Comparison of ENCODE assay signal across 19 cellular contexts in the genomic region with DNA sequence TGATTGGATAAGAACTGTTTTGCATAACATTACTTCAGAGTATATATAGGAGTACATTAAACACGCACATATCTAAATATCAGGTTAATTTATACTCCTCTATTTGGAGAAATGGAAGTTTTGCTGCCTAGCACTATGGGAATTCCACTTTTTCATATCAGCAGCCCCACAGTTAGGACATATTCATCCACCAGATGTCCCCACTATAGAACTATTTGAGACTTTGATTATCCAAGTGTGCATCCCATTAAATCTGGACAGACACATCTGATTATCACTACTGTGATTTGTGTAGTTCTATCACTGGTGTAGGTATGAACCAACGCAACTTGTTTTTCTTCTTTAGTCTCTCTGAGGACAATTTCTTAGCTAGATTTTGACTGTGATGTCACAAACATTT.
DNase-seq lines count a peak whose midpoint lies in the region; ATAC-seq, FAIRE-seq and TF ChIP-seq lines count a peak whose summit lies in the region.
"Had no signal": no experiment of that assay in that cellular context is flagged by ENCODE, and none has a peak within 500 bp of the region (broad histone marks: within the 10 kb centered on the region; RNA-seq: fewer than 3 reads in every experiment).

No MANE protein-coding gene starts in this region.

- CTCF ChIA-PET in activated CD8-positive, alpha-beta T cell treated with anti-CD3 and anti-CD28 coated beads, Interleukin-2, amount 10 ng/mL, durations not matched to agents 7 days and 5 days (lab: Charles Lee): no interaction called here

- no peaks in the 10 kb centered on the region for H3K36me3 Mint-ChIP-seq in activated CD8-positive, alpha-beta T cell treated with anti-CD3 and anti-CD28 coated beads, Interleukin-2, amount 10 ng/mL, durations not matched to agents 7 days and 5 days (ENCODE audit: low read depth)
- H3K36me3 Mint-ChIP-seq: activated naive CD8-positive, alpha-beta T cell treated with anti-CD3 and anti-CD28 coated beads, Interleukin-2, amount 10 ng/mL, durations not matched to agents 7 days and 5 days had no signal

- no peak overlapping the region for H3K27ac Mint-ChIP-seq in activated CD8-positive, alpha-beta T cell treated with anti-CD3 and anti-CD28 coated beads, Interleukin-2, amount 10 ng/mL, durations not matched to agents 7 days and 5 days
- H3K27ac Mint-ChIP-seq: activated naive CD8-positive, alpha-beta T cell treated with anti-CD3 and anti-CD28 coated beads, Interleukin-2, amount 10 ng/mL, durations not matched to agents 7 days and 5 days; GM23338 had no signal

- H3K27me3 ChIP-seq in BE2C: no peaks in the 10 kb centered on the region
- H3K27me3 ChIP-seq: esophagus muscularis mucosa, sigmoid colon, tibial artery had no signal

- no peaks in the 10 kb centered on the region for H3K27me3 Mint-ChIP-seq in activated CD8-positive, alpha-beta T cell treated with anti-CD3 and anti-CD28 coated beads, Interleukin-2, amount 10 ng/mL, durations not matched to agents 7 days and 5 days (ENCODE audit: low read depth)
- H3K27me3 Mint-ChIP-seq: activated naive CD8-positive, alpha-beta T cell treated with anti-CD3 and anti-CD28 coated beads, Interleukin-2, amount 10 ng/mL, durations not matched to agents 7 days and 5 days had no signal

- no peaks in the 10 kb centered on the region for H3K9me3 Mint-ChIP-seq in activated CD8-positive, alpha-beta T cell treated with anti-CD3 and anti-CD28 coated beads, Interleukin-2, amount 10 ng/mL, durations not matched to agents 7 days and 5 days (ENCODE audit: insufficient read depth)

- H3K9me3 ChIP-seq in BE2C: no peaks in the 10 kb centered on the region
- H3K9me3 ChIP-seq: esophagus muscularis mucosa, sigmoid colon, tibial artery had no signal

- in situ Hi-C loops in astrocyte of the spinal cord (cut with HindIII; ENCODE audit: low sequenced_read_pairs): no loop called here

- FAIRE-seq in H54 (lab: Jason Lieb, UNC): peak; percentile 71
- FAIRE-seq: RCC 7860 had no signal

- no peak overlapping the region for H3K4me3 ChIP-seq in BE2C (ENCODE audit: low read depth, low read length)
- no peak overlapping the region for H3K4me3 ChIP-seq in astrocyte of the spinal cord (ENCODE audit: low read depth, low read length)
- H3K4me3 ChIP-seq: esophagus muscularis mucosa, GM23338, sigmoid colon, tibial artery had no signal

- intact Hi-C loops in head of caudate nucleus (cut with DNase I): no loop called here

- POLR2A ChIA-PET in activated CD8-positive, alpha-beta T cell treated with anti-CD3 and anti-CD28 coated beads, Interleukin-2, amount 10 ng/mL, durations not matched to agents 7 days and 5 days (lab: Charles Lee): no interaction called here

- DNase-seq in BE2C (no peak), H54 (ENCODE audit: insufficient read length, low spot score) (no peak), astrocyte of the spinal cord (ENCODE audit: low read depth, low spot score) (no peak), iris pigment epithelial cell (ENCODE audit: low read depth) (peak; percentile 18), head of caudate nucleus (no peak), putamen (ENCODE audit: low spot score) (no peak)
- no peak for DNase-seq in activated CD8-positive, alpha-beta T cell treated with anti-CD3 and anti-CD28 coated beads, Interleukin-2, amount 10 ng/mL, durations not matched to agents 7 days and 5 days
- DNase-seq: activated naive CD8-positive, alpha-beta T cell treated with anti-CD3 and anti-CD28 coated beads, Interleukin-2, amount 10 ng/mL, durations not matched to agents 7 days and 5 days; AML-193; mammary epithelial cell; NCI-H1436; sigmoid colon; stimulated activated CD4-positive, alpha-beta T cell treated with anti-CD3 and anti-CD28 coated beads, Interleukin-2, amount 100 ng/mL, for 24 hours; stimulated activated naive CD8-positive, alpha-beta T cell treated with anti-CD3 and anti-CD28 coated beads, Interleukin-15, Interleukin-2, amounts not matched to agents 100 U/mL and 50 U/mL, for 24 hours; tibial artery had no signal

- no peaks in the 10 kb centered on the region; the same call in 1 of the 2 replicates for H3K36me3 ChIP-seq in BE2C
- H3K36me3 ChIP-seq: esophagus muscularis mucosa, sigmoid colon, tibial artery had no signal

- no peak overlapping the region for H3K4me3 Mint-ChIP-seq in activated CD8-positive, alpha-beta T cell treated with anti-CD3 and anti-CD28 coated beads, Interleukin-2, amount 10 ng/mL, durations not matched to agents 7 days and 5 days
- H3K4me3 Mint-ChIP-seq: activated naive CD8-positive, alpha-beta T cell treated with anti-CD3 and anti-CD28 coated beads, Interleukin-2, amount 10 ng/mL, durations not matched to agents 7 days and 5 days; GM23338 had no signal

- no peak for TF ChIP-seq POLR2A in H54 (IDR thresholded peaks at IDR 0.05; ENCODE audit: low read depth, low read length)

- H3K4me1 ChIP-seq in BE2C: no peaks in the 10 kb centered on the region
- H3K4me1 ChIP-seq: esophagus muscularis mucosa, sigmoid colon, tibial artery had no signal

- H3K4me1 Mint-ChIP-seq in activated CD8-positive, alpha-beta T cell treated with anti-CD3 and anti-CD28 coated beads, Interleukin-2, amount 10 ng/mL, durations not matched to agents 7 days and 5 days (ENCODE audit: low read depth): no peaks in the 10 kb centered on the region
- H3K4me1 Mint-ChIP-seq: activated naive CD8-positive, alpha-beta T cell treated with anti-CD3 and anti-CD28 coated beads, Interleukin-2, amount 10 ng/mL, durations not matched to agents 7 days and 5 days had no signal

- ATAC-seq in activated CD8-positive, alpha-beta T cell treated with anti-CD3 and anti-CD28 coated beads, Interleukin-2, amount 10 ng/mL, durations not matched to agents 7 days and 5 days: no peak
- ATAC-seq in GM21528 (IDR thresholded peaks at IDR 0.05; ENCODE audit: low FRiP score, unreplicated experiment): no peak
- ATAC-seq: GM23338; stimulated activated naive CD8-positive, alpha-beta T cell treated with anti-CD3 and anti-CD28 coated beads, Interleukin-15, Interleukin-2, amounts not matched to agents 100 U/mL and 50 U/mL, for 24 hours had no signal

- peak; percentile 52 for TF ChIP-seq CTCF in BE2C (IDR thresholded peaks at IDR 0.05; ENCODE audit: low read depth, low read length)
- peak; percentile 18 for TF ChIP-seq CTCF in astrocyte of the spinal cord (IDR thresholded peaks at IDR 0.05; ENCODE audit: low read depth, low read length)
